ENCODE assay signal across 8 cellular contexts in the genomic region with DNA sequence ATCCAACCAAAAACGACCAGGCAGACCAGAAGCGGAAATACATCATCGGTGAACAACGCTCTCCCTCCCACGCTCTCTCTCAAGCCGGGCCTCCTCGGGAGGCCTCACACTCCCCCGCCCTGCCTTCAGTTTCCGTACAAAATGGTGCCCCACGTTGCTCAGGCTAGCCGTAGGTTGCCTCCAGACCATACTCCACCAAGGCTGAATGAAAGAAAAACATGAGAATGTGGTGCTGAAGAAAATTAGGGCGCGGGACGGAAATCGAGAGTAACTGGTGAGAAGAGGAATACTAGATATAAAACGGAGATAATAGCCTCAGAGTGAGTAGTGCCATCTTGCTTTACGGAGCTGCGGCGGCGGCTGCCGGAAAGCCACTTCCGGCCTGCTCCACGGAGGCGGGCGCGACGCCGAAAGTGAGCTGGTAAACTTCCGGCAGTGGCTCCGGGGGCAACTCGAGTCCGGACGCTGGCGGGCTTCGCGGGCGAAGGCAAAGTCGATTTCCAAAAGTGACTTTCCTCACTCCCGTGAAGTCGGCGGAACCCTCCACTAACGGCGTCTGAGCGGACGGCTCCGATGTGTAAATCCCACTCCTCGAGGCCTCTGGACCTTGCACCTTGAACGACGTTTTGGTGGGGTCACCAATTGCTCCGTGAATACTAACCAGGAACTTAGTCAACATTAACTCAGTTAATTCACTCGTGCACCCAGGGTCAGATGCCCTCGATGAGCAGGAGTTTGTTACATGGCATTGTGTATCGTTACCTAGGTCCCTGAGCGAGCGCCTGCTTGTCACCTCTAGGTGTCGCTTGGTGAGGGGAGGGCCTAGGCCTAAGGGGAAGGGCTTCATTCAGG. TPM values are rescaled to one million over a fixed set of nuclear protein-coding genes. Genes with fewer than 3 reads are reported as not detected.
DNase-seq lines count a peak whose midpoint lies in the region; ATAC-seq and TF ChIP-seq lines count a peak whose summit lies in the region.

SH3BP5L (minus strand) TSS at position 7 of the 852 bp plus-strand sequence. CDS start 980 bp downstream, outside the sequence.

- intact Hi-C loops in Right ventricle myocardium inferior (cut with DNase I): loop anchor here (1.0 kb wide), 3 partner anchors 12 to 80 kb away; partner anchors contain the start of genes PGBD2 and ZNF672

- H2AFZ ChIP-seq in SU-DHL-6 (ENCODE audit: low read depth, low read length, severe bottlenecking) (peak within 1 kb of the TSS; percentile 82), parathyroid adenoma (peak within 1 kb of the TSS; percentile 82)

- POLR2A ChIA-PET in activated naive CD8-positive, alpha-beta T cell treated with anti-CD3 and anti-CD28 coated beads, Interleukin-2, amount 10 ng/mL, durations not matched to agents 7 days and 5 days (lab: Charles Lee): interaction anchor here (1.0 to 3.9 kb wide), 6 partner anchors 12 to 84 kb away, joined by 4 to 74 read pairs (median 6); partner anchors contain the start of genes ZNF672 and ZNF692

- H3K36me3 Mint-ChIP-seq in activated naive CD8-positive, alpha-beta T cell treated with anti-CD3 and anti-CD28 coated beads, Interleukin-2, amount 10 ng/mL, durations not matched to agents 7 days and 5 days: peaks cover 11% of the 10 kb centered on the region

- peak; percentile 60 to 75 for TF ChIP-seq POLR2A in tibial nerve (IDR thresholded peaks at IDR 0.05)

- H4K20me1 ChIP-seq in SU-DHL-6 (ENCODE audit: low read depth, low read length): no peaks in the 10 kb centered on the region

- H3K4me1 ChIP-seq in parathyroid adenoma: peaks cover 3% of the 10 kb centered on the region
- H3K4me1 ChIP-seq in tibial nerve: peaks cover 0 to 53% (median 42%) of the 10 kb centered on the region in 4 donors

- TF ChIP-seq EP300 in tibial nerve (IDR thresholded peaks at IDR 0.05): peak; percentile 56 to 88

- H3K27me3 Mint-ChIP-seq in activated naive CD8-positive, alpha-beta T cell treated with anti-CD3 and anti-CD28 coated beads, Interleukin-2, amount 10 ng/mL, durations not matched to agents 7 days and 5 days: no peaks in the 10 kb centered on the region

- H3K79me2 ChIP-seq in SU-DHL-6 (ENCODE audit: insufficient read depth, low read length): peaks cover 38% of the 10 kb centered on the region
- peaks cover 17% of the 10 kb centered on the region for H3K79me2 ChIP-seq in parathyroid adenoma

- peak within 1 kb of the TSS; percentile 98 for H3K27ac Mint-ChIP-seq in activated naive CD8-positive, alpha-beta T cell treated with anti-CD3 and anti-CD28 coated beads, Interleukin-2, amount 10 ng/mL, durations not matched to agents 7 days and 5 days

- H3K4me3 Mint-ChIP-seq in activated naive CD8-positive, alpha-beta T cell treated with anti-CD3 and anti-CD28 coated beads, Interleukin-2, amount 10 ng/mL, durations not matched to agents 7 days and 5 days: peak within 1 kb of the TSS; percentile 94

- H3K4me3 ChIP-seq in SU-DHL-6 (ENCODE audit: insufficient read depth, low read length, poor library complexity, severe bottlenecking) (peak within 1 kb of the TSS; percentile 94), parathyroid adenoma (ENCODE audit: low read depth, low read length) (peak within 1 kb of the TSS; percentile 92), tibial nerve (peak within 1 kb of the TSS; percentile 56 to 92 (median 84))

- peak within 1 kb of the TSS; percentile 84 for H3K27ac ChIP-seq in SU-DHL-6 (ENCODE audit: low read depth, low read length)
- H3K27ac ChIP-seq in parathyroid adenoma: peak within 1 kb of the TSS; percentile 96
- H3K27ac ChIP-seq in tibial nerve: peak within 1 kb of the TSS; percentile 85 to 96 (median 92)

- WGBS in tibial nerve, 2 donors: 0% methylated on average over 44 to 56 of the region's 56 CpGs

- H3K4me2 ChIP-seq in SU-DHL-6 (ENCODE audit: low read depth, low read length, poor library complexity, severe bottlenecking): peak within 1 kb of the TSS; percentile 82
- peak within 1 kb of the TSS; percentile 77 for H3K4me2 ChIP-seq in parathyroid adenoma (ENCODE audit: low read length)

- H3F3A ChIP-seq in SU-DHL-6 (ENCODE audit: insufficient read depth): 0 out of 2 replicates have a peak, but pooled peaks cover 3% of the 10 kb centered on the region

- peak within 1 kb of the TSS; percentile 75 for H3K9ac ChIP-seq in SU-DHL-6 (ENCODE audit: low read length)
- peak within 1 kb of the TSS; percentile 31 for H3K9ac ChIP-seq in parathyroid adenoma

- H3K36me3 ChIP-seq in SU-DHL-6 (ENCODE audit: low read length): no peaks in the 10 kb centered on the region
- no peaks in the 10 kb centered on the region for H3K36me3 ChIP-seq in parathyroid adenoma (ENCODE audit: control insufficient read depth, insufficient read depth, low read length)
- peaks cover 0 to 25% (median 0%) of the 10 kb centered on the region in 3 donors for H3K36me3 ChIP-seq in tibial nerve

- H3K9me3 Mint-ChIP-seq in activated naive CD8-positive, alpha-beta T cell treated with anti-CD3 and anti-CD28 coated beads, Interleukin-2, amount 10 ng/mL, durations not matched to agents 7 days and 5 days: no peaks in the 10 kb centered on the region

- no peaks in the 10 kb centered on the region for H3K9me2 ChIP-seq in SU-DHL-6 (replicated peaks; ENCODE audit: insufficient read depth, low read length)

- peak; percentile 85 for DNase-seq in NCI-H128 (lab: John Stamatoyannopoulos, UW; ENCODE audit: unreplicated experiment)
- peak; percentile 89 for DNase-seq in activated naive CD8-positive, alpha-beta T cell treated with anti-CD3 and anti-CD28 coated beads, Interleukin-2, amount 10 ng/mL, durations not matched to agents 7 days and 5 days
- peak; percentile 96 for DNase-seq in Right ventricle myocardium inferior (ENCODE audit: missing footprints)
- DNase-seq in tibial nerve (ENCODE audit: low spot score in 2 of 2): peak; percentile 79 to 87

- peaks cover 32% of the 10 kb centered on the region for H3K4me1 Mint-ChIP-seq in activated naive CD8-positive, alpha-beta T cell treated with anti-CD3 and anti-CD28 coated beads, Interleukin-2, amount 10 ng/mL, durations not matched to agents 7 days and 5 days

- H3K27me3 ChIP-seq in SU-DHL-6 (ENCODE audit: low read length): no peaks in the 10 kb centered on the region
- H3K27me3 ChIP-seq in parathyroid adenoma (ENCODE audit: control insufficient read depth, insufficient read depth, low read length): no peaks in the 10 kb centered on the region
- H3K27me3 ChIP-seq in tibial nerve: no peaks in the 10 kb centered on the region

- ATAC-seq in HG02759 (IDR thresholded peaks at IDR 0.05; ENCODE audit: unreplicated experiment) (peak; percentile 90), Right ventricle myocardium inferior (peak; percentile 97)
- peak; percentile 90 for ATAC-seq in activated naive CD8-positive, alpha-beta T cell treated with anti-CD3 and anti-CD28 coated beads, Interleukin-2, amount 10 ng/mL, durations not matched to agents 7 days and 5 days (ENCODE audit: low read depth)

- peak; percentile 85 for TF ChIP-seq CTCF in GM12873 (IDR thresholded peaks at IDR 0.05; ENCODE audit: insufficient read depth, low read depth, low read length, missing control alignments)
- TF ChIP-seq CTCF in SU-DHL-6 (IDR thresholded peaks at IDR 0.05; ENCODE audit: insufficient read depth, low read length, poor library complexity, severe bottlenecking): peak; percentile 97
- peak; percentile 58 for TF ChIP-seq CTCF in parathyroid adenoma (IDR thresholded peaks at IDR 0.05)
- TF ChIP-seq CTCF in tibial nerve (IDR thresholded peaks at IDR 0.05): peak; percentile 52 to 77 (median 63)

- H3K9me3 ChIP-seq in SU-DHL-6 (ENCODE audit: insufficient read depth, low read length) (no peaks in the 10 kb centered on the region), parathyroid adenoma (ENCODE audit: control insufficient read depth, low read length) (no peaks in the 10 kb centered on the region), tibial nerve (no peaks in the 10 kb centered on the region)

RNA-seq across cellular contexts. Expression of gene SH3BP5L, which starts in this region (rescaled TPM):
- total RNA-seq in activated naive CD8-positive, alpha-beta T cell treated with anti-CD3 and anti-CD28 coated beads, Interleukin-2, amount 10 ng/mL, durations not matched to agents 7 days and 5 days: 10 to 100 TPM; 32.8 to 34.7 TPM
- total RNA-seq in Right ventricle myocardium inferior (22.2 TPM), tibial nerve (10 to 100 TPM; 16.8 to 24.6 (median 21.7) TPM)

Comparison
In these comparisons a context has a peak if more than half of its experiments do, and no peak if none do; other contexts are left out.
1. Peak in every context shown above with its lines: DNase-seq, ATAC-seq, H3K4me3 ChIP-seq and H3K27ac ChIP-seq.